In genomic region chr5:22431406-22431805, GRCh38 we compare ENCODE assay signal across 12 cellular contexts.
"Had no signal": no experiment of that assay in that cellular context is flagged by ENCODE, and none has a peak within 500 bp of the region (broad histone marks: within the 10 kb centered on the region; RNA-seq: fewer than 3 reads in every experiment).

No MANE protein-coding gene starts in this region.

- H3K9me3 ChIP-seq: esophagus squamous epithelium, heart right ventricle, thoracic aorta, upper lobe of left lung had no signal

- H3K27ac ChIP-seq: esophagus squamous epithelium, heart right ventricle, left ventricle myocardium inferior, thoracic aorta, upper lobe of left lung had no signal

- DNase-seq: activated CD4-positive, alpha-beta T cell treated with anti-CD3 and anti-CD28 coated beads for 36 hours; activated CD4-positive, alpha-beta T cell treated with anti-CD3 and anti-CD28 coated beads, Interleukin-2, amount 50 U/mL, for 48 hours; activated gamma-delta T cell; effector CD8-positive, alpha-beta T cell; esophagus squamous epithelium; heart right ventricle; left ventricle myocardium inferior; midbrain; nephron progenitor cell; stimulated activated naive B cell treated with anti-CD40 and anti-IgM and Interleukin-4, amounts not matched to agents 10 μg/mL and 1 μg/mL and 100 μg/mL, for 72 hours; upper lobe of left lung had no signal

- H3K4me3 ChIP-seq: esophagus squamous epithelium, heart right ventricle, left ventricle myocardium inferior, thoracic aorta, upper lobe of left lung had no signal

- H3K27me3 ChIP-seq: esophagus squamous epithelium, heart right ventricle, upper lobe of left lung had no signal

- H3K36me3 ChIP-seq: esophagus squamous epithelium, heart right ventricle, left ventricle myocardium inferior, thoracic aorta, upper lobe of left lung had no signal
